In genomic region chr19:28393574-28394336, GRCh38 we compare ENCODE assay signal across 13 cellular contexts.
DNase-seq lines count a peak whose midpoint lies in the region; ATAC-seq lines count a peak whose summit lies in the region.
"Had no signal": no experiment of that assay in that cellular context is flagged by ENCODE, and none has a peak within 500 bp of the region (broad histone marks: within the 10 kb centered on the region; RNA-seq: fewer than 3 reads in every experiment).

No MANE protein-coding gene starts in this region.

- intact Hi-C loops in dendritic cell treated with granulocyte-macrophage colony-stimulating factor and Interleukin-4, amounts not matched to agents 40 ng/mL and 50 ng/mL, for 4 days (cut with micrococcal nuclease): no loop called here

- no peak for ATAC-seq in activated T-cell treated with anti-CD3 and anti-CD28 coated beads, Interleukin-2, amount 50 U/mL, for 4 hours
- ATAC-seq in stimulated activated memory B cell treated with anti-CD40 and anti-IgM and Interleukin-4, amounts not matched to agents 10 μg/mL and 1 μg/mL and 100 μg/mL, for 72 hours: peak; percentile 31
- ATAC-seq in left lobe of liver: no peak
- ATAC-seq in HG02970 (IDR thresholded peaks at IDR 0.05; ENCODE audit: low FRiP score, unreplicated experiment): no peak
- ATAC-seq: left cardiac atrium had no signal

- H3K4me3 Mint-ChIP-seq in activated T-cell treated with anti-CD3 and anti-CD28 coated beads, Interleukin-2, amount 50 U/mL, for 4 hours: peak overlapping the region; percentile 54
- peak overlapping the region; percentile 43 for H3K4me3 Mint-ChIP-seq in dendritic cell treated with granulocyte-macrophage colony-stimulating factor and Interleukin-4, amounts not matched to agents 40 ng/mL and 50 ng/mL, for 4 days
- H3K4me3 Mint-ChIP-seq in stimulated activated memory B cell treated with anti-CD40 and anti-IgM and Interleukin-4, amounts not matched to agents 10 μg/mL and 1 μg/mL and 100 μg/mL, for 72 hours: no peak overlapping the region

- no peaks in the 10 kb centered on the region for H3K27me3 Mint-ChIP-seq in activated T-cell treated with anti-CD3 and anti-CD28 coated beads, Interleukin-2, amount 50 U/mL, for 4 hours (ENCODE audit: low read depth)
- no peaks in the 10 kb centered on the region for H3K27me3 Mint-ChIP-seq in dendritic cell treated with granulocyte-macrophage colony-stimulating factor and Interleukin-4, amounts not matched to agents 40 ng/mL and 50 ng/mL, for 4 days
- no peaks in the 10 kb centered on the region for H3K27me3 Mint-ChIP-seq in stimulated activated memory B cell treated with anti-CD40 and anti-IgM and Interleukin-4, amounts not matched to agents 10 μg/mL and 1 μg/mL and 100 μg/mL, for 72 hours
- H3K27me3 Mint-ChIP-seq: IgD-negative memory B cell had no signal

- no peaks in the 10 kb centered on the region for H3K36me3 Mint-ChIP-seq in activated T-cell treated with anti-CD3 and anti-CD28 coated beads, Interleukin-2, amount 50 U/mL, for 4 hours (ENCODE audit: insufficient read depth)
- H3K36me3 Mint-ChIP-seq in dendritic cell treated with granulocyte-macrophage colony-stimulating factor and Interleukin-4, amounts not matched to agents 40 ng/mL and 50 ng/mL, for 4 days (ENCODE audit: low read depth): no peaks in the 10 kb centered on the region
- no peaks in the 10 kb centered on the region for H3K36me3 Mint-ChIP-seq in stimulated activated memory B cell treated with anti-CD40 and anti-IgM and Interleukin-4, amounts not matched to agents 10 μg/mL and 1 μg/mL and 100 μg/mL, for 72 hours
- H3K36me3 Mint-ChIP-seq: IgD-negative memory B cell had no signal

- H3K4me1 Mint-ChIP-seq in activated T-cell treated with anti-CD3 and anti-CD28 coated beads, Interleukin-2, amount 50 U/mL, for 4 hours (ENCODE audit: low read depth): peaks cover 14% of the 10 kb centered on the region
- peaks cover 19% of the 10 kb centered on the region for H3K4me1 Mint-ChIP-seq in dendritic cell treated with granulocyte-macrophage colony-stimulating factor and Interleukin-4, amounts not matched to agents 40 ng/mL and 50 ng/mL, for 4 days (ENCODE audit: low read depth)
- H3K4me1 Mint-ChIP-seq in stimulated activated memory B cell treated with anti-CD40 and anti-IgM and Interleukin-4, amounts not matched to agents 10 μg/mL and 1 μg/mL and 100 μg/mL, for 72 hours: peaks cover 5% of the 10 kb centered on the region

- DNase-seq in activated T-cell treated with anti-CD3 and anti-CD28 coated beads, Interleukin-2, amount 50 U/mL, for 4 hours: no peak
- DNase-seq in activated T-cell treated with anti-CD3 and anti-CD28 coated beads, Interleukin-2, amount 50 U/mL, for 1 hour: no peak
- DNase-seq in NAMALWA (ENCODE audit: low spot score) (peak; percentile 95), left lobe of liver (ENCODE audit: low spot score) (no peak), medulla oblongata (ENCODE audit: extremely low spot score) (no peak)
- DNase-seq: activated naive CD4-positive, alpha-beta T cell; colonic mucosa; left cardiac atrium; stimulated activated CD4-positive, alpha-beta T cell treated with anti-CD3 and anti-CD28 coated beads, Interleukin-4, amount 100 ng/mL, for 24 hours had no signal

- no peaks in the 10 kb centered on the region for H3K9me3 Mint-ChIP-seq in activated T-cell treated with anti-CD3 and anti-CD28 coated beads, Interleukin-2, amount 50 U/mL, for 4 hours
- no peaks in the 10 kb centered on the region for H3K9me3 Mint-ChIP-seq in dendritic cell treated with granulocyte-macrophage colony-stimulating factor and Interleukin-4, amounts not matched to agents 40 ng/mL and 50 ng/mL, for 4 days
- peaks cover 10% of the 10 kb centered on the region for H3K9me3 Mint-ChIP-seq in stimulated activated memory B cell treated with anti-CD40 and anti-IgM and Interleukin-4, amounts not matched to agents 10 μg/mL and 1 μg/mL and 100 μg/mL, for 72 hours

- H3K27ac Mint-ChIP-seq in dendritic cell treated with granulocyte-macrophage colony-stimulating factor and Interleukin-4, amounts not matched to agents 40 ng/mL and 50 ng/mL, for 4 days: peak overlapping the region; percentile 68
- H3K27ac Mint-ChIP-seq in stimulated activated memory B cell treated with anti-CD40 and anti-IgM and Interleukin-4, amounts not matched to agents 10 μg/mL and 1 μg/mL and 100 μg/mL, for 72 hours: no peak overlapping the region
- H3K27ac Mint-ChIP-seq: IgD-negative memory B cell had no signal
